Comparison of ENCODE assay signal across 14 cellular contexts in genomic region chr2:128422571-128422970, GRCh38.
DNase-seq lines count a peak whose midpoint lies in the region; ATAC-seq and TF ChIP-seq lines count a peak whose summit lies in the region.
"Had no signal": no experiment of that assay in that cellular context is flagged by ENCODE, and none has a peak within 500 bp of the region (broad histone marks: within the 10 kb centered on the region; RNA-seq: fewer than 3 reads in every experiment).

No MANE protein-coding gene starts in this region.

- H3K4me1 ChIP-seq in colonic mucosa, result no peaks in the 10 kb centered on the region
- H3K4me1 ChIP-seq: pancreas had no signal

- no peak for ATAC-seq in HG02981 (IDR thresholded peaks at IDR 0.05; ENCODE audit: unreplicated experiment)
- no peak for ATAC-seq in GM21390 (IDR thresholded peaks at IDR 0.05; ENCODE audit: unreplicated experiment)
- no peak for ATAC-seq in HG02973 (IDR thresholded peaks at IDR 0.05; ENCODE audit: unreplicated experiment)
- ATAC-seq: left lobe of liver, pancreas had no signal

- no peaks in the 10 kb centered on the region for H3K27me3 ChIP-seq in colonic mucosa
- H3K27me3 ChIP-seq: pancreas had no signal

- H3K27ac ChIP-seq in colonic mucosa, result no peak overlapping the region
- H3K27ac ChIP-seq: C4-2B, KMS-11 had no signal

- intact Hi-C loops in colonic mucosa (cut with DNase I), result no loop called here

- peak; percentile 95 for DNase-seq in AG09309 (ENCODE audit: low read depth)
- DNase-seq in LHCN-M2 (ENCODE audit: low read depth), result peak; percentile 1
- DNase-seq in colonic mucosa, result peak; percentile 4
- DNase-seq in myocyte (ENCODE audit: low read depth), result peak; percentile 19
- DNase-seq in activated CD4-positive, CD25-positive, alpha-beta regulatory T cell treated with anti-CD3 and anti-CD28 coated beads, Interleukin-2, amount 50 U/mL, for 72 hours, result no peak
- DNase-seq: GOT3, NCI-H345 had no signal

- H3K36me3 ChIP-seq in colonic mucosa, result no peaks in the 10 kb centered on the region
- H3K36me3 ChIP-seq: pancreas had no signal

- H3K4me3 ChIP-seq in AG09309 (ENCODE audit: control insufficient read depth, low read depth, low read length) (no peak overlapping the region), colonic mucosa (no peak overlapping the region)
- H3K4me3 ChIP-seq: pancreas had no signal

- H3K9ac ChIP-seq in colonic mucosa (ENCODE audit: low read depth in 2 of 2, low read length in 2 of 2), result no peak overlapping the region
- H3K9ac ChIP-seq: KMS-11 had no signal

- no peak for TF ChIP-seq CTCF in AG09309 (IDR thresholded peaks at IDR 0.05; ENCODE audit: control insufficient read depth, insufficient read depth, low read depth, low read length, missing control alignments)
- no peak for TF ChIP-seq CTCF in colonic mucosa (IDR thresholded peaks at IDR 0.05)

- H3K9me3 ChIP-seq in colonic mucosa, result no peaks in the 10 kb centered on the region
- H3K9me3 ChIP-seq: pancreas had no signal
